ENCODE assay signal across 1 cellular context in genomic region chr22:46511391-46512370, GRCh38.
TF ChIP-seq lines count a peak whose summit lies in the region.

No MANE protein-coding gene starts in this region.

TF ChIP-seq in HepG2, 621 proteins besides CTCF, POLR2A, EP300 and RAD21:
- TF ChIP-seq, protein P1, sequence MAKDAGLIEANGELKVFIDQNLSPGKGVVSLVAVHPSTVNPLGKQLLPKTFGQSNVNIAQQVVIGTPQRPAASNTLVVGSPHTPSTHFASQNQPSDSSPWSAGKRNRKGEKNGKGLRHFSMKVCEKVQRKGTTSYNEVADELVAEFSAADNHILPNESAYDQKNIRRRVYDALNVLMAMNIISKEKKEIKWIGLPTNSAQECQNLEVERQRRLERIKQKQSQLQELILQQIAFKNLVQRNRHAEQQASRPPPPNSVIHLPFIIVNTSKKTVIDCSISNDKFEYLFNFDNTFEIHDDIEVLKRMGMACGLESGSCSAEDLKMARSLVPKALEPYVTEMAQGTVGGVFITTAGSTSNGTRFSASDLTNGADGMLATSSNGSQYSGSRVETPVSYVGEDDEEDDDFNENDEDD (CRISPR knock-in tag; IDR thresholded peaks at IDR 0.05; ENCODE audit: borderline replicate concordance) = no peak
- TF ChIP-seq, protein P2, sequence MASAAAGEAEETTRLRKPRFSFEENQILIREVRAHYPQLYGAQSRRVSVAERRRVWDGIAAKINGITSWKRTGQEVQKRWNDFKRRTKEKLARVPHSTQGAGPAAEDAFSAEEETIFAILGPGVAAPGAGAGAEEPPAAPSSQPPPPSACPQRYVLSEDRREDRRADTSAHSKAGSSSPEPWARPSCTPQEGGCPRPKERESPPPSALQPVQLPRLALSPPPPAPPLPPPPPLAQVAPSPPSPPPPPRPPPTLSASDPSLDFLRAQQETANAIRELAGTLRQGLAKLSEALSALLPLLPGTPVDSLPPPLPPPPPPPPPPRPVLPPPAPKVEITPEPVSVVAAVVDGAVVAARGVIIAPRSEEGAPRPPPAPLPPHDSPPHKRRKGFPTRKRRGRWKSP (CRISPR knock-in tag; IDR thresholded peaks at IDR 0.05) = no peak
- TF ChIP-seq ZNF891 (CRISPR knock-in tag; IDR thresholded peaks at IDR 0.05) (no peak), MXD1 (CRISPR knock-in tag; IDR thresholded peaks at IDR 0.05) (no peak), ZFP36L1 (CRISPR knock-in tag; IDR thresholded peaks at IDR 0.05) (no peak), ESRRA (CRISPR knock-in tag; IDR thresholded peaks at IDR 0.05; ENCODE audit: low read depth) (no peak), DMAP1 (CRISPR knock-in tag; IDR thresholded peaks at IDR 0.05) (no peak), MTA1 (CRISPR knock-in tag; IDR thresholded peaks at IDR 0.05; ENCODE audit: borderline replicate concordance) (no peak), ONECUT2 (CRISPR knock-in tag; IDR thresholded peaks at IDR 0.05) (no peak), SNAPC5 (CRISPR knock-in tag; IDR thresholded peaks at IDR 0.05; ENCODE audit: borderline replicate concordance) (no peak), TBX2 (CRISPR knock-in tag; IDR thresholded peaks at IDR 0.05; ENCODE audit: borderline replicate concordance) (no peak)
- TF ChIP-seq, protein P3, sequence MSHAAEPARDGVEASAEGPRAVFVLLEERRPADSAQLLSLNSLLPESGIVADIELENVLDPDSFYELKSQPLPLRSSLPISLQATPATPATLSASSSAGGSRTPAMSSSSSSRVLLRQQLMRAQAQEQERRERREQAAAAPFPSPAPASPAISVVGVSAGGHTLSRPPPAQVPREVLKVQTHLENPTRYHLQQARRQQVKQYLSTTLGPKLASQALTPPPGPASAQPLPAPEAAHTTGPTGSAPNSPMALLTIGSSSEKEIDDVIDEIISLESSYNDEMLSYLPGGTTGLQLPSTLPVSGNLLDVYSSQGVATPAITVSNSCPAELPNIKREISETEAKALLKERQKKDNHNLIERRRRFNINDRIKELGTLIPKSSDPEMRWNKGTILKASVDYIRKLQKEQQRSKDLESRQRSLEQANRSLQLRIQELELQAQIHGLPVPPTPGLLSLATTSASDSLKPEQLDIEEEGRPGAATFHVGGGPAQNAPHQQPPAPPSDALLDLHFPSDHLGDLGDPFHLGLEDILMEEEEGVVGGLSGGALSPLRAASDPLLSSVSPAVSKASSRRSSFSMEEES (CRISPR knock-in tag; IDR thresholded peaks at IDR 0.05) = no peak
- TF ChIP-seq, protein P4, sequence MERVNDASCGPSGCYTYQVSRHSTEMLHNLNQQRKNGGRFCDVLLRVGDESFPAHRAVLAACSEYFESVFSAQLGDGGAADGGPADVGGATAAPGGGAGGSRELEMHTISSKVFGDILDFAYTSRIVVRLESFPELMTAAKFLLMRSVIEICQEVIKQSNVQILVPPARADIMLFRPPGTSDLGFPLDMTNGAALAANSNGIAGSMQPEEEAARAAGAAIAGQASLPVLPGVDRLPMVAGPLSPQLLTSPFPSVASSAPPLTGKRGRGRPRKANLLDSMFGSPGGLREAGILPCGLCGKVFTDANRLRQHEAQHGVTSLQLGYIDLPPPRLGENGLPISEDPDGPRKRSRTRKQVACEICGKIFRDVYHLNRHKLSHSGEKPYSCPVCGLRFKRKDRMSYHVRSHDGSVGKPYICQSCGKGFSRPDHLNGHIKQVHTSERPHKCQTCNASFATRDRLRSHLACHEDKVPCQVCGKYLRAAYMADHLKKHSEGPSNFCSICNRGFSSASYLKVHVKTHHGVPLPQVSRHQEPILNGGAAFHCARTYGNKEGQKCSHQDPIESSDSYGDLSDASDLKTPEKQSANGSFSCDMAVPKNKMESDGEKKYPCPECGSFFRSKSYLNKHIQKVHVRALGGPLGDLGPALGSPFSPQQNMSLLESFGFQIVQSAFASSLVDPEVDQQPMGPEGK (CRISPR knock-in tag; IDR thresholded peaks at IDR 0.05) = no peak
